ENCODE assay signal across 28 cellular contexts in genomic region chr15:99973351-99973750, GRCh38.
"Had no signal": no experiment of that assay in that cellular context is flagged by ENCODE, and none has a peak within 500 bp of the region (broad histone marks: within the 10 kb centered on the region; RNA-seq: fewer than 3 reads in every experiment).

No MANE protein-coding gene starts in this region.

- ATAC-seq: stimulated activated effector memory CD8-positive, alpha-beta T cell treated with anti-CD3 and anti-CD28 coated beads, Interleukin-12 subunit alpha, Interleukin-12 subunit beta, amount 100 ng/mL, for 72 hours; stimulated activated memory B cell treated with anti-CD40 and anti-IgM and Interleukin-4, amounts not matched to agents 10 μg/mL and 1 μg/mL and 100 μg/mL, for 72 hours; stimulated activated naive B cell treated with anti-CD40 and anti-IgM and Interleukin-4, amounts not matched to agents 10 μg/mL and 1 μg/mL and 100 μg/mL, for 72 hours; stimulated activated naive CD8-positive, alpha-beta T cell treated with anti-CD3 and anti-CD28 coated beads, Interleukin-15, amount 100 ng/mL, for 72 hours; stimulated activated naive CD8-positive, alpha-beta T cell treated with anti-CD3 and anti-CD28 coated beads, Interleukin-15, Interleukin-2, amounts not matched to agents 100 U/mL and 50 U/mL, for 24 hours; upper lobe of right lung had no signal

- H3K36me3 Mint-ChIP-seq: stimulated activated effector memory CD8-positive, alpha-beta T cell treated with anti-CD3 and anti-CD28 coated beads, Interleukin-12 subunit alpha, Interleukin-12 subunit beta, amount 100 ng/mL, for 72 hours; stimulated activated memory B cell treated with anti-CD40 and anti-IgM and Interleukin-4, amounts not matched to agents 10 μg/mL and 1 μg/mL and 100 μg/mL, for 72 hours; stimulated activated naive B cell treated with anti-CD40 and anti-IgM and Interleukin-4, amounts not matched to agents 10 μg/mL and 1 μg/mL and 100 μg/mL, for 72 hours; type B pancreatic cell had no signal

- H3K27me3 ChIP-seq: stomach, suprapubic skin, testis, thyroid gland, tibial artery, tibial nerve, transverse colon, upper lobe of left lung, upper lobe of right lung, uterus, vagina had no signal

- H3K4me3 ChIP-seq: stomach, suprapubic skin, testis, thoracic aorta, thyroid gland, tibial artery, tibial nerve, transverse colon, upper lobe of left lung, upper lobe of right lung, uterus, vagina had no signal

- H3K27me3 Mint-ChIP-seq: stimulated activated naive CD8-positive, alpha-beta T cell treated with anti-CD3 and anti-CD28 coated beads, Interleukin-15, amount 100 ng/mL, for 72 hours; stimulated activated naive CD8-positive, alpha-beta T cell treated with anti-CD3 and anti-CD28 coated beads, Interleukin-15, Interleukin-2, amounts not matched to agents 100 ng/mL and 50 ng/mL, for 24 hours; type B pancreatic cell had no signal

- H3K36me3 ChIP-seq: suprapubic skin, thoracic aorta, thyroid gland, transverse colon, upper lobe of left lung, upper lobe of right lung, uterus, vagina had no signal

- H3K27ac Mint-ChIP-seq: stimulated activated effector memory CD8-positive, alpha-beta T cell treated with anti-CD3 and anti-CD28 coated beads, Interleukin-12 subunit alpha, Interleukin-12 subunit beta, amount 100 ng/mL, for 72 hours; stimulated activated memory B cell treated with anti-CD40 and anti-IgM and Interleukin-4, amounts not matched to agents 10 μg/mL and 1 μg/mL and 100 μg/mL, for 72 hours; stimulated activated naive B cell treated with anti-CD40 and anti-IgM and Interleukin-4, amounts not matched to agents 10 μg/mL and 1 μg/mL and 100 μg/mL, for 72 hours; stimulated activated naive CD8-positive, alpha-beta T cell treated with anti-CD3 and anti-CD28 coated beads, Interleukin-15, amount 100 ng/mL, for 72 hours; stimulated activated naive CD8-positive, alpha-beta T cell treated with anti-CD3 and anti-CD28 coated beads, Interleukin-15, Interleukin-2, amounts not matched to agents 100 ng/mL and 50 ng/mL, for 24 hours; type B pancreatic cell had no signal

- DNase-seq: stimulated activated CD4-positive, alpha-beta T cell treated with anti-CD3 and anti-CD28 coated beads, Interleukin-2, amount 100 ng/mL, for 48 hours; stimulated activated CD4-positive, alpha-beta T cell treated with anti-CD3 and anti-CD28 coated beads, Interleukin-4, amount 100 ng/mL, for 1 hour; stimulated activated CD4-positive, alpha-beta T cell treated with anti-CD3 and anti-CD28 coated beads, Interleukin-4, amount 100 ng/mL, for 24 hours; stimulated activated CD4-positive, alpha-beta T cell treated with anti-CD3 and anti-CD28 coated beads, Interleukin-4, amount 100 ng/mL, for 4 hours; stimulated activated CD8-positive, alpha-beta memory T cell treated with anti-CD3 and anti-CD28 coated beads, Interleukin-4, amount 100 ng/mL, for 48 hours; stimulated activated naive B cell treated with anti-CD40 and anti-IgM and Interleukin-4, amounts not matched to agents 10 μg/mL and 1 μg/mL and 100 μg/mL, for 72 hours; stimulated activated naive CD4-positive, alpha-beta T cell; stimulated activated naive CD4-positive, alpha-beta T cell treated with Interleukin-2 at 50 U/mL for 16 hours; stimulated activated naive CD8-positive, alpha-beta T cell treated with anti-CD3 and anti-CD28 coated beads, Interleukin-15, amount 100 ng/mL, for 72 hours; stimulated activated naive CD8-positive, alpha-beta T cell treated with anti-CD3 and anti-CD28 coated beads, Interleukin-15, Interleukin-2, amounts not matched to agents 100 U/mL and 50 U/mL, for 24 hours; stomach; substantia nigra; testis; thyroid gland; transverse colon; trophoblast cell; upper lobe of left lung; uterus had no signal

- H3K9me3 Mint-ChIP-seq: stimulated activated effector memory CD8-positive, alpha-beta T cell treated with anti-CD3 and anti-CD28 coated beads, Interleukin-12 subunit alpha, Interleukin-12 subunit beta, amount 100 ng/mL, for 72 hours; stimulated activated memory B cell treated with anti-CD40 and anti-IgM and Interleukin-4, amounts not matched to agents 10 μg/mL and 1 μg/mL and 100 μg/mL, for 72 hours; stimulated activated naive B cell treated with anti-CD40 and anti-IgM and Interleukin-4, amounts not matched to agents 10 μg/mL and 1 μg/mL and 100 μg/mL, for 72 hours; stimulated activated naive CD8-positive, alpha-beta T cell treated with anti-CD3 and anti-CD28 coated beads, Interleukin-15, amount 100 ng/mL, for 72 hours; stimulated activated naive CD8-positive, alpha-beta T cell treated with anti-CD3 and anti-CD28 coated beads, Interleukin-15, Interleukin-2, amounts not matched to agents 100 ng/mL and 50 ng/mL, for 24 hours; type B pancreatic cell had no signal

- H3K9me3 ChIP-seq: stomach, suprapubic skin, testis, thoracic aorta, thyroid gland, tibial artery, tibial nerve, transverse colon, upper lobe of left lung, upper lobe of right lung, uterus, vagina had no signal

- H3K4me1 ChIP-seq: stomach, testis, tibial artery, tibial nerve, transverse colon, upper lobe of left lung, upper lobe of right lung, uterus, vagina had no signal

- H3K27ac ChIP-seq: stomach, suprapubic skin, testis, thoracic aorta, thyroid gland, tibial artery, tibial nerve, transverse colon, upper lobe of left lung, upper lobe of right lung, uterus, vagina had no signal

- H3K4me3 Mint-ChIP-seq: stimulated activated effector memory CD8-positive, alpha-beta T cell treated with anti-CD3 and anti-CD28 coated beads, Interleukin-12 subunit alpha, Interleukin-12 subunit beta, amount 100 ng/mL, for 72 hours; stimulated activated memory B cell treated with anti-CD40 and anti-IgM and Interleukin-4, amounts not matched to agents 10 μg/mL and 1 μg/mL and 100 μg/mL, for 72 hours; stimulated activated naive B cell treated with anti-CD40 and anti-IgM and Interleukin-4, amounts not matched to agents 10 μg/mL and 1 μg/mL and 100 μg/mL, for 72 hours; stimulated activated naive CD8-positive, alpha-beta T cell treated with anti-CD3 and anti-CD28 coated beads, Interleukin-15, amount 100 ng/mL, for 72 hours; stimulated activated naive CD8-positive, alpha-beta T cell treated with anti-CD3 and anti-CD28 coated beads, Interleukin-15, Interleukin-2, amounts not matched to agents 100 ng/mL and 50 ng/mL, for 24 hours; type B pancreatic cell had no signal

- H3K4me1 Mint-ChIP-seq: stimulated activated effector memory CD8-positive, alpha-beta T cell treated with anti-CD3 and anti-CD28 coated beads, Interleukin-12 subunit alpha, Interleukin-12 subunit beta, amount 100 ng/mL, for 72 hours; stimulated activated memory B cell treated with anti-CD40 and anti-IgM and Interleukin-4, amounts not matched to agents 10 μg/mL and 1 μg/mL and 100 μg/mL, for 72 hours; stimulated activated naive B cell treated with anti-CD40 and anti-IgM and Interleukin-4, amounts not matched to agents 10 μg/mL and 1 μg/mL and 100 μg/mL, for 72 hours; stimulated activated naive CD8-positive, alpha-beta T cell treated with anti-CD3 and anti-CD28 coated beads, Interleukin-15, amount 100 ng/mL, for 72 hours had no signal
